ENCODE assay signal across 11 cellular contexts in the genomic region with DNA sequence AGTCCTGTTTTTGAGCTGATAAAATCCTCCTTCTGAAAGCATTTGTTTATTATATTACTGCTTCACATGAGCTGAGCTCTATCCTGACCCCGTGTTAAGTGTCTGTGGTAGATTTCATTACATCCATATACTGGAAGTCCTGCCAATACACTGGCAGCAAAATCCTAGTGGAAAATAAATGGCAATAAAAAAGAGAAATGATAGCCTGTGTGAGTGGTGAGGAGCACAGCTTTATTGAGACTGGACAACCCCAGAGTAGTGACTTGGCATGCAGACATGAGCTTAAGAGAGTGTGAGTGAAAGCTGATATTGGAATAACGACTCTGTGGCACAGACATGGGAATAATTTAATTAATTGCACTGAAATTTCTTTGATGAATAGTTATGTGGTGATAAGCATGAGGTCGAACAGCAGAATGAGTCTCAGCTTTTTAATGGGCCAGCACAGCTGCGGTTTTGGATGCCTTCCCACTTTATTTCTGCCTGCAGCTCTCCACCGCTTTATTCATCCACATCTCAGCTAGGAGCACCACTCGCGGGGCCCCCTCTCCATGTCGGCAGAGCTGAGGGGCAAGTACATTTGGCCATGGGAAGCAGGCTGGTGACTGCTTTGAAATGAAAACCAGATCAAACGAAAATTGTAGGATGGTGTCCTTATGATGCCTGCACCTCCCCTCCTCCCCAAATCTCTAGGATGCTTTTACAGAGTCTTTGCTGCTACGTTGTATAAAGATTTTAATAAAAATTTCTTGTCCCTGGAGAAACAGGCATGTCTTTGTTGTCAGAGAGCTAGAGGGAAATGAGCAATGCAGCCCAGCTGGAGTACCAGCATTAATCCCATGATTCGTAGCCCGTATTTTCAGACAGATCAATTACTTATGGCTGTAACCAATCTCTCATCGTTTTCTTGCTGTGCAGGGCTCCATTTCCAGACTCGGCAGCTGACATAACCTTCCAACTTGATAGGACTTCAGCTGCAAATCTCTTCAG.
DNase-seq lines count a peak whose midpoint lies in the region; ATAC-seq and TF ChIP-seq lines count a peak whose summit lies in the region.
"Had no signal": no experiment of that assay in that cellular context is flagged by ENCODE, and none has a peak within 500 bp of the region (broad histone marks: within the 10 kb centered on the region; RNA-seq: fewer than 3 reads in every experiment).

No MANE protein-coding gene starts in this region.

- H3K4me1 ChIP-seq in right atrium auricular region (peaks cover 0 to 24% of the 10 kb centered on the region in 2 donors), right cardiac atrium (ENCODE audit: control insufficient read depth, insufficient read depth, low read length) (peaks cover 4% of the 10 kb centered on the region), esophagus squamous epithelium (peaks cover 0 to 32% (median 3%) of the 10 kb centered on the region in 3 donors)

- TF ChIP-seq POLR2A in esophagus squamous epithelium (IDR thresholded peaks at IDR 0.05): no peak

- H3K27ac ChIP-seq in right atrium auricular region: no peak overlapping the region
- H3K27ac ChIP-seq in right cardiac atrium (ENCODE audit: low read length): no peak overlapping the region
- no peak overlapping the region for H3K27ac ChIP-seq in esophagus squamous epithelium

- H3K4me3 ChIP-seq in right atrium auricular region (no peak overlapping the region), right cardiac atrium (ENCODE audit: low read length) (peak overlapping the region; percentile 18), esophagus squamous epithelium (no peak overlapping the region)

- TF ChIP-seq CTCF in right atrium auricular region (IDR thresholded peaks at IDR 0.05): no peak
- TF ChIP-seq CTCF in esophagus squamous epithelium (IDR thresholded peaks at IDR 0.05): no peak

- H3K9me3 ChIP-seq in right atrium auricular region (no peaks in the 10 kb centered on the region), right cardiac atrium (ENCODE audit: control insufficient read depth, low read length) (no peaks in the 10 kb centered on the region), esophagus squamous epithelium (no peaks in the 10 kb centered on the region)

- H3K27me3 ChIP-seq in right atrium auricular region (no peaks in the 10 kb centered on the region), right cardiac atrium (ENCODE audit: control insufficient read depth, insufficient read depth) (no peaks in the 10 kb centered on the region), esophagus squamous epithelium (no peaks in the 10 kb centered on the region)

- intact Hi-C loops in Right ventricle myocardium superior (cut with DNase I): no loop called here
- intact Hi-C loops in right cardiac atrium (cut with DNase I): no loop called here
- intact Hi-C loops in esophagus squamous epithelium (cut with DNase I): no loop called here

- DNase-seq in Right ventricle myocardium superior (no peak), right atrium auricular region (ENCODE audit: low spot score) (no peak), SK-N-DZ (ENCODE audit: low spot score) (peak; percentile 53), right cardiac atrium (peak; percentile 12 to 56 (median 53)), esophagus squamous epithelium (lab: John Stamatoyannopoulos, UW) (no peak), NOMO-1 treated with DMSO at 0.1 percent for 48 hours (lab: John Stamatoyannopoulos, UW; ENCODE audit: unreplicated experiment) (no peak)
- DNase-seq: activated naive CD8-positive, alpha-beta T cell treated with anti-CD3 and anti-CD28 coated beads for 36 hours; KBM-7; stimulated activated naive CD8-positive, alpha-beta T cell treated with anti-CD3 and anti-CD28 coated beads, Interleukin-15, Interleukin-2, amounts not matched to agents 100 U/mL and 50 U/mL, for 24 hours had no signal

- ATAC-seq in Right ventricle myocardium superior (ENCODE audit: poor library complexity): peak; percentile 67
- peak; percentile 44 to 57 for ATAC-seq in right cardiac atrium
- ATAC-seq in GM18517 (IDR thresholded peaks at IDR 0.05; ENCODE audit: unreplicated experiment): no peak
- no peak for ATAC-seq in HG02678 (IDR thresholded peaks at IDR 0.05; ENCODE audit: unreplicated experiment)
- ATAC-seq: stimulated activated naive CD8-positive, alpha-beta T cell treated with anti-CD3 and anti-CD28 coated beads, Interleukin-15, Interleukin-2, amounts not matched to agents 100 U/mL and 50 U/mL, for 24 hours had no signal

- 45% methylated on average over 14 of the region's 14 CpGs for WGBS in right cardiac atrium
- WGBS in esophagus squamous epithelium, 2 donors: 37 to 43% methylated on average over 14 of the region's 14 CpGs

- H3K36me3 ChIP-seq in right atrium auricular region (no peaks in the 10 kb centered on the region), esophagus squamous epithelium (no peaks in the 10 kb centered on the region)

Comparison
In these comparisons a context has a peak if more than half of its experiments do, and no peak if none do; other contexts are left out.
1. DNase-seq: peak in SK-N-DZ (single experiment) and right cardiac atrium (3 of 3); none in Right ventricle myocardium superior (single experiment), right atrium auricular region (single experiment), esophagus squamous epithelium (single experiment) and NOMO-1 treated with DMSO at 0.1 percent for 48 hours (single experiment).
2. ATAC-seq: peak in Right ventricle myocardium superior (single experiment) and right cardiac atrium (2 of 2); none in GM18517 (single experiment) and HG02678 (single experiment).